In genomic region chr9:20623021-20623747, GRCh38 we compare ENCODE assay signal across 8 cellular contexts. TPM values are rescaled to one million over a fixed set of nuclear protein-coding genes. Genes with fewer than 3 reads are reported as not detected.
A peak's percentile ranks its signal among the peaks of the same experiment; 100 is the strongest.
DNase-seq lines count a peak whose midpoint lies in the region; ATAC-seq, FAIRE-seq and TF ChIP-seq lines count a peak whose summit lies in the region.

No MANE protein-coding gene starts in this region.

- ATAC-seq in HG03045 (IDR thresholded peaks at IDR 0.05; ENCODE audit: unreplicated experiment), result peak; percentile 3
- peak; percentile 18 to 38 (median 22) for ATAC-seq in T-cell (replicated peaks in 1 of 4)
- no peak for ATAC-seq in HG02885 (IDR thresholded peaks at IDR 0.05; ENCODE audit: poor library complexity, unreplicated experiment)

- peak overlapping the region; percentile 90 to 93 for H3K27ac Mint-ChIP-seq in T-cell

- peaks cover 38 to 41% (median 41%) of the 10 kb centered on the region in 3 donors for H3K4me1 Mint-ChIP-seq in T-cell

- in situ Hi-C loops in astrocyte of the spinal cord (cut with HindIII; ENCODE audit: low sequenced_read_pairs), result no loop called here

- peaks cover 0 to 6% of the 10 kb centered on the region in 2 donors for H3K4me1 ChIP-seq in kidney (ENCODE audit: control insufficient read depth in 1 of 2, insufficient read depth in 1 of 2, low read depth in 1 of 2, low read length in 2 of 2)

- no peak for FAIRE-seq in kidney (lab: Jason Lieb, UNC)

- TF ChIP-seq CTCF in astrocyte of the spinal cord (IDR thresholded peaks at IDR 0.05; ENCODE audit: low read depth, low read length), result no peak
- no peak for TF ChIP-seq CTCF in kidney (IDR thresholded peaks at IDR 0.05; ENCODE audit: borderline replicate concordance, extremely low read depth, insufficient read depth)

- peak; percentile 28 for DNase-seq in GM03348 (ENCODE audit: low spot score)
- peak; percentile 39 to 72 (median 59) for DNase-seq in T-cell
- no peak for DNase-seq in astrocyte of the spinal cord (ENCODE audit: low read depth, low spot score)
- DNase-seq in kidney, result peak; percentile 80
- DNase-seq in stimulated activated CD4-positive, alpha-beta T cell treated with anti-CD3 and anti-CD28 coated beads, Interleukin-1b, Interleukin-23, amount 100 ng/mL, for 24 hours (ENCODE audit: low read depth in 4 of 4, low spot score in 1 of 4), result peak in 3 of 4 experiments; percentile 21 to 29 (median 22)
- no peak for DNase-seq in epidermal melanocyte (ENCODE audit: insufficient read length, low spot score)

- no peaks in the 10 kb centered on the region for H3K36me3 ChIP-seq in kidney (ENCODE audit: control insufficient read depth in 1 of 2, insufficient read depth in 2 of 2, low read length in 2 of 2)

- no peak overlapping the region for H3K27ac ChIP-seq in kidney (ENCODE audit: low read depth in 2 of 2, low read length in 2 of 2)

- H3K9me3 ChIP-seq in kidney (ENCODE audit: control insufficient read depth in 1 of 2, low read length in 2 of 2), result no peaks in the 10 kb centered on the region

- no peaks in the 10 kb centered on the region for H3K9me3 Mint-ChIP-seq in T-cell

- H3K27me3 Mint-ChIP-seq in T-cell, result no peaks in the 10 kb centered on the region

- H3K9ac ChIP-seq in kidney (ENCODE audit: low read length in 2 of 2), result peak overlapping the region; percentile 30 to 76

- peaks cover 7% of the 10 kb centered on the region for H3K36me3 Mint-ChIP-seq in T-cell

- intact Hi-C loops in kidney (cut with DNase I), result loop anchor here (10.0 kb wide), 1 partner anchor 268 kb away; no protein-coding TSS in a partner anchor

- H3K4me3 ChIP-seq in astrocyte of the spinal cord (ENCODE audit: low read depth, low read length) (peak overlapping the region; percentile 91), kidney (ENCODE audit: low read length in 2 of 2) (peak overlapping the region; percentile 81 to 94)

- CTCF ChIA-PET in T-cell (lab: Charles Lee), result interaction anchor here (0.6 to 2.0 kb wide), 9 partner anchors 11 to 616 kb away, joined by 3 to 19 read pairs (median 5); partner anchors contain the start of gene FOCAD (in 1 of the 2)

- peak overlapping the region; percentile 96 to 99 (median 98) for H3K4me3 Mint-ChIP-seq in T-cell

- POLR2A ChIA-PET in T-cell (lab: Charles Lee), result interaction anchor here (0.5 to 2.4 kb wide), 6 partner anchors 25 to 698 kb away, joined by 3 to 20 read pairs (median 4); partner anchors contain the start of gene FOCAD (in 1 of the 2)

RNA-seq across cellular contexts. Expression of gene MLLT3, which starts 0.9 kb away (rescaled TPM):
- 10 to 100 TPM; 51.8 to 96.6 (median 58.9) TPM for total RNA-seq in T-cell
- 19.7 TPM for total RNA-seq in kidney
- polyA plus RNA-seq in kidney (ENCODE audit: insufficient read depth, low read depth, low replicate concordance), result 15.8 TPM

Comparison
In these comparisons a context has a peak if more than half of its experiments do, and no peak if none do; other contexts are left out.
1. DNase-seq: peak in GM03348 (single experiment), T-cell (34 of 34), kidney (single experiment) and stimulated activated CD4-positive, alpha-beta T cell treated with anti-CD3 and anti-CD28 coated beads, Interleukin-1b, Interleukin-23, amount 100 ng/mL, for 24 hours (3 of 4); none in astrocyte of the spinal cord (single experiment) and epidermal melanocyte (single experiment).